In the genomic region with DNA sequence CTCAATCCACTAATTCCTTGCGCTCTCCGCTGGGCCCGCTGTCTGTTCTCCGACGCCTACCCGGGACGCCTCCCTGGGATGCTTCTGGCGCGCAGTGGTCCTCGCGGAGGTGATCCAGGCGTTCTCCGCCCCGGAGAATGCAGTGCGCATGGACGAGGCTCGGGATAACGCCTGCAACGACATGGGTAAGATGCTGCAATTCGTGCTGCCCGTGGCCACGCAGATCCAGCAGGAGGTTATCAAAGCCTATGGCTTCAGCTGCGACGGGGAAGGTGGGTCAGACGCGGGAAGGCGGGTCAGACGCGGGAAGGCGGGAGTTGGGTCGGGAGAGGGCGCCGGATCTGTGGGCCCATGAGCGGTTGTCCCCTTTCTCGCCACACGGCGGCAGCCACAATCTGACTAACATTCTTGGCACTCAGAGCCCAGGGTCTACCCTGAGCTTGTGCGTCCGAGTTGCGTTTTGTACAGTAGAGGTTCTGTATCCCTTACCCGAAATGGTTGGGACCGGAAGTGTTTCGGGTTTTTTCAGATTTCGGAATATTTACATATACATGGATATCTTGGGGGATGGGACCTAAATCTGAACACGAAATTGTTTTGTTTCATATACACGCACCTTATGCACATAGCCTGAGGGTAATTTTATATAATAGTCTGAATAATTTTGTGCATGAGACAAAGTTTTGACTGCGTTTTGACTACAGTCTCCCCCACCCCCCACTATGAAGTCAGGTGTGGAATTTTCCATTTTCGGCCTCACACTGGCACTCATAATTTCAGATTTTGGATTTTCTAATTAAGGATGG, we compare ENCODE assay signal across 8 cellular contexts. TPM values are rescaled to one million over a fixed set of nuclear protein-coding genes. Genes with fewer than 3 reads are reported as not detected.
A peak's percentile ranks its signal among the peaks of the same experiment; 100 is the strongest.
DNase-seq lines count a peak whose midpoint lies in the region; ATAC-seq and TF ChIP-seq lines count a peak whose summit lies in the region.

No MANE protein-coding gene starts in this region.

- CTCF ChIA-PET in PC-3 (lab: Charles Lee): interaction anchor here (0.6 to 2.0 kb wide), 8 partner anchors 17 to 596 kb away, joined by 3 to 10 read pairs (median 4); partner anchors contain the start of genes LPCAT3 and SPSB2

- TF ChIP-seq CTCF in PC-3 (conservative IDR thresholded peaks at IDR 0.05; ENCODE audit: low read depth, low read length): peak; percentile 77

- peak; percentile 95 for DNase-seq in DMS 273 (lab: John Stamatoyannopoulos, UW; ENCODE audit: unreplicated experiment)
- peak; percentile 94 for DNase-seq in KBM-7
- peak; percentile 89 for DNase-seq in PC-3
- peak; percentile 92 to 94 for DNase-seq in activated T-cell treated with anti-CD3 and anti-CD28 coated beads, Interleukin-2, amount 50 U/mL, for 48 hours
- DNase-seq in stimulated activated CD8-positive, alpha-beta memory T cell treated with anti-CD3 and anti-CD28 coated beads, Interleukin-7, amount 100 ng/mL, for 24 hours (ENCODE audit: low read depth): peak; percentile 67

- H4K20me1 ChIP-seq in PC-3 (ENCODE audit: low read length): no peaks in the 10 kb centered on the region

- H3F3A ChIP-seq in PC-3 (ENCODE audit: low read length, unreplicated experiment): peaks cover 9% of the 10 kb centered on the region

- H3K4me2 ChIP-seq in PC-3 (ENCODE audit: low read length): peak overlapping the region; percentile 96

- H3K27me3 ChIP-seq in PC-3 (ENCODE audit: low read length) (no peaks in the 10 kb centered on the region), muscle layer of colon (ENCODE audit: control insufficient read depth in 1 of 2, insufficient read depth in 2 of 2, low read length in 2 of 2) (no peaks in the 10 kb centered on the region)

- peak overlapping the region; percentile 72 for H3K4me3 ChIP-seq in PC-3 (ENCODE audit: low read length)
- peak overlapping the region; percentile 51 to 82 for H3K4me3 ChIP-seq in muscle layer of colon (ENCODE audit: low read depth in 1 of 2, low read length in 2 of 2)

- in situ Hi-C loops in KBM-7 (cut with MboI; ENCODE audit: low pct_unique_long_range_greater_than_20kb, low sequenced_read_pairs): no loop called here

- H3K9ac ChIP-seq in PC-3 (ENCODE audit: low read length): peak overlapping the region; percentile 43
- H3K9ac ChIP-seq in muscle layer of colon (ENCODE audit: low read length): peak overlapping the region; percentile 91

- BruUV-seq in PC-3 (replicated peaks; lab: Mats Ljungman, UMichigan): no TSS peak

- ATAC-seq in GM21528 (IDR thresholded peaks at IDR 0.05; ENCODE audit: low FRiP score, unreplicated experiment): peak; percentile 27
- ATAC-seq in PC-3: peak; percentile 39
- peak; percentile 60 for ATAC-seq in esophagus mucosa

- peak overlapping the region; percentile 94 for H3K27ac ChIP-seq in PC-3 (ENCODE audit: low read length)
- peak overlapping the region; percentile 87 for H3K27ac ChIP-seq in muscle layer of colon (ENCODE audit: low read depth, low read length)

- H3K9me2 ChIP-seq in PC-3 (replicated peaks; ENCODE audit: low read length): no peaks in the 10 kb centered on the region

- peaks cover 11% of the 10 kb centered on the region; the same call in 1 of the 2 replicates for H3K79me2 ChIP-seq in PC-3 (ENCODE audit: low read length)

- H2AFZ ChIP-seq in PC-3 (ENCODE audit: low read length): no peak overlapping the region

- H3K9me3 ChIP-seq in PC-3 (ENCODE audit: low read length) (no peaks in the 10 kb centered on the region), muscle layer of colon (ENCODE audit: low read length) (no peaks in the 10 kb centered on the region)

- peaks cover 18% of the 10 kb centered on the region for H3K4me1 ChIP-seq in PC-3 (ENCODE audit: insufficient read depth, low read length)
- H3K4me1 ChIP-seq in muscle layer of colon (ENCODE audit: insufficient read depth, low read length): peaks cover 28% of the 10 kb centered on the region

- H3K36me3 ChIP-seq in PC-3 (ENCODE audit: low read depth, low read length) (no peaks in the 10 kb centered on the region), muscle layer of colon (ENCODE audit: insufficient read depth, low read length) (peaks cover 38% of the 10 kb centered on the region)

- POLR2A ChIA-PET in PC-3 (lab: Charles Lee; ENCODE audit: unreplicated experiment): interaction anchor here (0.6 to 1.3 kb wide), 6 partner anchors 15 to 164 kb away, joined by 4 to 18 read pairs (median 8); partner anchors contain the start of gene ENO2

- intact Hi-C loops in PC-3 (cut with micrococcal nuclease): loop anchor here (1.0 to 2.0 kb wide), 3 partner anchors 21 to 169 kb away; partner anchors contain the start of gene LPCAT3

RNA-seq across cellular contexts. Expression of gene C12orf57, which starts 0.8 kb away (rescaled TPM):
- total RNA-seq in PC-3 (2014; rRNA removed): 125 and 130 TPM in 2 replicates
- total RNA-seq in esophagus mucosa: 84.0 TPM

RNA-seq across cellular contexts. Expression of gene RNU7-1, which starts 1.0 kb away (rescaled TPM):
- total RNA-seq in PC-3 (2014; rRNA removed): not detected in 2 replicates
- not detected for total RNA-seq in esophagus mucosa

RNA-seq across cellular contexts. Expression of gene PTPN6, which starts 6.6 kb away (rescaled TPM):
- total RNA-seq in PC-3 (2014; rRNA removed) (22.5 and 28.4 TPM in 2 replicates), esophagus mucosa (17.8 TPM)

RNA-seq across cellular contexts. Expression of gene ATN1, which starts 16.8 kb away (rescaled TPM):
- total RNA-seq in PC-3 (2014; rRNA removed): 11.6 and 41.5 TPM in 2 replicates
- total RNA-seq in esophagus mucosa: 29.1 TPM

RNA-seq across cellular contexts. Expression of gene PHB2, which starts 25.9 kb away (rescaled TPM):
- total RNA-seq in PC-3 (2014; rRNA removed) (353 and 376 TPM in 2 replicates), esophagus mucosa (221 TPM)

Comparison
In these comparisons a context has a peak if more than half of its experiments do, and no peak if none do; other contexts are left out.
1. Peak in every context shown above with its lines: DNase-seq, ATAC-seq, H3K4me3 ChIP-seq and H3K27ac ChIP-seq.